Comparison of ENCODE assay signal across 12 cellular contexts in the genomic region with DNA sequence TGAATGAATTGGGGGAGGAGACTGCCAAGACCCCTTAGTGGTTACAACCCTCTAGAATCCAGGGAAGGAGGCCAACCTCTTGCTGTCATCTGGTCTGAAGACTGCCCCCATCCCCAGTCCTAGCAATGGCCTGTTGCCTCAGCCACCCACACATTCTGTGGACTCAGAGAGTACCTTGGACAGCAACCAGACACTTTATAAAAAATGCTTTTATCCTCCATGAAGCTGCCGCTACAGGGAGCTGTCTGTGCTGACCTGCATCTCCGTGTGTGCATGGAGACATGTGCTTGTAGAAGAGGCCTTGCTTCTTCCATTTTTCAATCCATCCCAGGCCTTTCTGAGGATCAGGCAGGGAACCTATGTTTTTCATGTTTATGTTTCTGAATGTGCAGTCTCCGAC. TPM values are rescaled to one million over a fixed set of nuclear protein-coding genes. Genes with fewer than 3 reads are reported as not detected.
DNase-seq lines count a peak whose midpoint lies in the region; ATAC-seq, FAIRE-seq and TF ChIP-seq lines count a peak whose summit lies in the region.
"Had no signal": no experiment of that assay in that cellular context is flagged by ENCODE, and none has a peak within 500 bp of the region (broad histone marks: within the 10 kb centered on the region; RNA-seq: fewer than 3 reads in every experiment).

No MANE protein-coding gene starts in this region.

- H3K4me3 Mint-ChIP-seq in naive thymus-derived CD8-positive, alpha-beta T cell: no peak overlapping the region
- H3K4me3 Mint-ChIP-seq in activated naive CD8-positive, alpha-beta T cell treated with anti-CD3 and anti-CD28 coated beads, Interleukin-2, amount 50 U/mL, for 24 hours: no peak overlapping the region

- ATAC-seq in HepG2 (peak; percentile 68), right lobe of liver (no peak), RWPE2 (ENCODE audit: low read depth) (peak; percentile 56)
- no peak for ATAC-seq in naive thymus-derived CD8-positive, alpha-beta T cell
- no peak for ATAC-seq in activated naive CD8-positive, alpha-beta T cell treated with anti-CD3 and anti-CD28 coated beads, Interleukin-2, amount 50 U/mL, for 24 hours

- H3K27ac Mint-ChIP-seq in naive thymus-derived CD8-positive, alpha-beta T cell: no peak overlapping the region
- no peak overlapping the region for H3K27ac Mint-ChIP-seq in activated naive CD8-positive, alpha-beta T cell treated with anti-CD3 and anti-CD28 coated beads, Interleukin-2, amount 50 U/mL, for 24 hours

- no TSS peak for BruUV-seq in HepG2 (replicated peaks; lab: Mats Ljungman, UMichigan)

- H3K9ac ChIP-seq in HepG2 (ENCODE audit: insufficient read depth, low read depth, low read length): no peak overlapping the region
- H3K9ac ChIP-seq: BLaER1 had no signal

- H3K4me2 ChIP-seq in HepG2 (ENCODE audit: low read depth, low read length): no peak overlapping the region
- H3K4me2 ChIP-seq: BLaER1 had no signal

- POLR2A ChIA-PET in HepG2 (lab: Yijun Ruan, JAX): no interaction called here
- POLR2A ChIA-PET in naive thymus-derived CD8-positive, alpha-beta T cell (lab: Charles Lee): no interaction called here

- no peaks in the 10 kb centered on the region for H3K79me2 ChIP-seq in HepG2 (ENCODE audit: insufficient read depth, low read length)

- no peak for TF ChIP-seq POLR2A in HepG2 (IDR thresholded peaks at IDR 0.05; ENCODE audit: insufficient read depth in 1 of 2, low read depth in 2 of 2, low read length in 2 of 2)
- TF ChIP-seq POLR2A in right lobe of liver (IDR thresholded peaks at IDR 0.05): no peak

- no peak overlapping the region for H3K4me3 ChIP-seq in HepG2 (replicated peaks in 1 of 3; ENCODE audit: insufficient read depth in 1 of 3, low read depth in 2 of 3, low read length in 3 of 3)
- H3K4me3 ChIP-seq in right lobe of liver: no peak overlapping the region
- H3K4me3 ChIP-seq in RWPE2 (ENCODE audit: severe bottlenecking): no peak overlapping the region
- H3K4me3 ChIP-seq in fibroblast of mammary gland (ENCODE audit: control insufficient read depth, low read depth, low read length): no peak overlapping the region
- H3K4me3 ChIP-seq: BLaER1, lung had no signal

- H3K27me3 Mint-ChIP-seq in naive thymus-derived CD8-positive, alpha-beta T cell: peaks cover 16 to 58% (median 48%) of the 10 kb centered on the region in 5 donors
- H3K27me3 Mint-ChIP-seq in activated naive CD8-positive, alpha-beta T cell treated with anti-CD3 and anti-CD28 coated beads, Interleukin-2, amount 50 U/mL, for 24 hours: peaks cover 24% of the 10 kb centered on the region

- no peaks in the 10 kb centered on the region; the same call in 1 of the 2 replicates for H4K20me1 ChIP-seq in HepG2 (ENCODE audit: insufficient read depth, low read length)

- H3K36me3 Mint-ChIP-seq in naive thymus-derived CD8-positive, alpha-beta T cell: no peaks in the 10 kb centered on the region
- no peaks in the 10 kb centered on the region for H3K36me3 Mint-ChIP-seq in activated naive CD8-positive, alpha-beta T cell treated with anti-CD3 and anti-CD28 coated beads, Interleukin-2, amount 50 U/mL, for 24 hours (ENCODE audit: low read depth)

- H3K4me1 ChIP-seq in HepG2 (ENCODE audit: insufficient read depth, low read length): no peaks in the 10 kb centered on the region
- H3K4me1 ChIP-seq in right lobe of liver: no peaks in the 10 kb centered on the region
- no peaks in the 10 kb centered on the region for H3K4me1 ChIP-seq in RWPE2 (ENCODE audit: insufficient read depth, poor library complexity, severe bottlenecking)
- H3K4me1 ChIP-seq: BLaER1 had no signal

- intact Hi-C loops in HepG2 (cut with micrococcal nuclease; ENCODE audit: unreplicated experiment) (no loop called here), right lobe of liver (cut with DNase I) (no loop called here)

- no peaks in the 10 kb centered on the region for H3K9me3 Mint-ChIP-seq in naive thymus-derived CD8-positive, alpha-beta T cell
- no peaks in the 10 kb centered on the region for H3K9me3 Mint-ChIP-seq in activated naive CD8-positive, alpha-beta T cell treated with anti-CD3 and anti-CD28 coated beads, Interleukin-2, amount 50 U/mL, for 24 hours

- no peaks in the 10 kb centered on the region for H3K9me3 ChIP-seq in HepG2 (ENCODE audit: low read length)
- H3K9me3 ChIP-seq in right lobe of liver: no peaks in the 10 kb centered on the region
- no peaks in the 10 kb centered on the region for H3K9me3 ChIP-seq in RWPE2 (ENCODE audit: severe bottlenecking)
- H3K9me3 ChIP-seq: BLaER1 had no signal

- no peak overlapping the region for H2AFZ ChIP-seq in HepG2 (ENCODE audit: low read length)

- no peak for TF ChIP-seq EP300 in HepG2 (IDR thresholded peaks at IDR 0.05; ENCODE audit: low read depth in 2 of 2, low read length in 2 of 2)
- no peak for TF ChIP-seq EP300 in HepG2 (CRISPR knock-in tag; IDR thresholded peaks at IDR 0.05; ENCODE audit: borderline replicate concordance)

- no peaks in the 10 kb centered on the region for H3K36me3 ChIP-seq in HepG2 (replicated peaks in 1 of 2; ENCODE audit: control insufficient read depth in 1 of 2, insufficient read depth in 2 of 2, low read length in 2 of 2)
- H3K36me3 ChIP-seq in right lobe of liver: no peaks in the 10 kb centered on the region
- no peaks in the 10 kb centered on the region for H3K36me3 ChIP-seq in RWPE2 (ENCODE audit: low read depth)
- H3K36me3 ChIP-seq: BLaER1 had no signal

- H3K27me3 ChIP-seq in HepG2 (ENCODE audit: control insufficient read depth in 1 of 2, insufficient read depth in 2 of 2, low read length in 2 of 2) (peaks cover 10 to 65% of the 10 kb centered on the region in 2 experiments; a peak in 3 of 5 replicates), right lobe of liver (no peaks in the 10 kb centered on the region), RWPE2 (ENCODE audit: insufficient read depth, poor library complexity, severe bottlenecking) (peaks cover 34% of the 10 kb centered on the region)

- DNase-seq in HepG2 (ENCODE audit: low spot score) (peak; percentile 51), right lobe of liver (no peak), RWPE2 (ENCODE audit: low spot score) (no peak), fibroblast of mammary gland (ENCODE audit: low read depth) (peak; percentile 34), urothelium cell line (ENCODE audit: low spot score) (peak; percentile 80)
- DNase-seq in naive thymus-derived CD8-positive, alpha-beta T cell: no peak
- DNase-seq in NK-92 treated with Interleukin-12 subunit alpha and Interleukin-12 subunit beta, amount 100 ng/mL, for 24 hours (lab: John Stamatoyannopoulos, UW): no peak
- DNase-seq in activated naive CD8-positive, alpha-beta T cell treated with anti-CD3 and anti-CD28 coated beads, Interleukin-2, amount 50 U/mL, for 24 hours: no peak
- DNase-seq: activated CD4-positive, alpha-beta T cell treated with anti-CD3 and anti-CD28 coated beads for 48 hours; NCI-H345 had no signal

- CTCF ChIA-PET in HepG2 (lab: Yijun Ruan, JAX; ENCODE audit: low intra/inter-chr PET ratio, low total read pairs): no interaction called here

- H3K4me1 Mint-ChIP-seq in naive thymus-derived CD8-positive, alpha-beta T cell: no peaks in the 10 kb centered on the region
- no peaks in the 10 kb centered on the region for H3K4me1 Mint-ChIP-seq in activated naive CD8-positive, alpha-beta T cell treated with anti-CD3 and anti-CD28 coated beads, Interleukin-2, amount 50 U/mL, for 24 hours

- TF ChIP-seq CTCF in HepG2 (CRISPR knock-in tag; IDR thresholded peaks at IDR 0.05): no peak
- TF ChIP-seq CTCF in right lobe of liver (IDR thresholded peaks at IDR 0.05): no peak
- TF ChIP-seq CTCF in RWPE2 (IDR thresholded peaks at IDR 0.05; ENCODE audit: poor library complexity, severe bottlenecking): no peak
- TF ChIP-seq CTCF in fibroblast of mammary gland (conservative IDR thresholded peaks at IDR 0.05; ENCODE audit: control insufficient read depth, insufficient read depth, low read depth, low read length): no peak

- no peak for FAIRE-seq in HepG2 (lab: Jason Lieb, UNC)
- peak; percentile 71 for FAIRE-seq in urothelium cell line (lab: Jason Lieb, UNC)

- in situ Hi-C loops in HepG2 (cut with HindIII; ENCODE audit: extremely low pct_ligation_motif_present, low pct_unique_long_range_greater_than_20kb): no loop called here

- WGBS in HepG2 (ENCODE audit: low lambda C conversion rate): 14% methylated on average over 3 of the region's 3 CpGs
- WGBS in right lobe of liver (ENCODE audit: insufficient coverage, low coverage, low lambda C conversion rate, missing lambda C conversion rate): 27% methylated on average over 3 of the region's 3 CpGs

- TF ChIP-seq RAD21 in HepG2 (CRISPR knock-in tag; IDR thresholded peaks at IDR 0.05): no peak

- H3K27ac ChIP-seq in HepG2 (ENCODE audit: extremely low read length, insufficient read depth, low read length): no peak overlapping the region
- H3K27ac ChIP-seq in right lobe of liver: no peak overlapping the region
- H3K27ac ChIP-seq in RWPE2 (ENCODE audit: poor library complexity, severe bottlenecking): no peak overlapping the region
- H3K27ac ChIP-seq: BLaER1 had no signal

TF ChIP-seq in HepG2, 621 proteins besides CTCF, POLR2A, EP300 and RAD21 (continues in another document):
- no peak for TF ChIP-seq ZC3H13 (CRISPR knock-in tag; IDR thresholded peaks at IDR 0.05)

RNA-seq across cellular contexts. Expression of gene CDH22, which starts 15.2 kb away (rescaled TPM):
- total RNA-seq in HepG2 (2016; rRNA removed; fragmentation: Illumina TruSeq; extraction: Trizol): not detected in 2 replicates
- total RNA-seq in HepG2 (2016; cell fraction: cytosol; rRNA removed; fragmentation: Illumina TruSeq; extraction: Trizol; ENCODE audit: low read depth): not detected in 2 replicates
- not detected in 2 replicates for total RNA-seq in HepG2 (2016; cell fraction: insoluble cytoplasmic fraction; rRNA removed; fragmentation: Illumina TruSeq; extraction: Trizol)
- not detected in 2 replicates for total RNA-seq in HepG2 (2016; cell fraction: membrane; rRNA removed; fragmentation: Illumina TruSeq; extraction: Trizol)
- total RNA-seq in HepG2 (2016; cell fraction: nucleus; rRNA removed; fragmentation: Illumina TruSeq; extraction: Trizol): not detected in 2 replicates
- not detected in 2 replicates for polyA plus RNA-seq in HepG2 (2011; rRNA removed)
- polyA plus RNA-seq in HepG2 (2011; cell fraction: cytosol; rRNA removed): not detected in 2 replicates
- 0.10 TPM in 1 of 2 replicates, not detected in the other for polyA plus RNA-seq in HepG2 (2011; cell fraction: nucleus; rRNA removed)
- not detected in 2 replicates for polyA plus RNA-seq in HepG2 (2012)
- not detected in 2 replicates for polyA plus RNA-seq in HepG2 (2016; cell fraction: cytosol; fragmentation: Illumina TruSeq; extraction: Trizol; ENCODE audit: low read depth)
- not detected in 2 replicates for polyA plus RNA-seq in HepG2 (2016; cell fraction: insoluble cytoplasmic fraction; fragmentation: Illumina TruSeq; extraction: Trizol; ENCODE audit: low read depth)
- not detected in 2 replicates for polyA plus RNA-seq in HepG2 (2016; cell fraction: membrane; fragmentation: Illumina TruSeq; extraction: Trizol; ENCODE audit: low read depth)
- not detected in 2 replicates for polyA plus RNA-seq in HepG2 (2016; cell fraction: nucleus; fragmentation: Illumina TruSeq; extraction: Trizol; ENCODE audit: insufficient read depth, low read depth)
- polyA minus RNA-seq in HepG2 (2011; rRNA and poly(A)+ RNA removed; ENCODE audit: low replicate concordance): 0.04 TPM in 1 of 2 replicates, not detected in the other
- polyA minus RNA-seq in HepG2 (2011; cell fraction: cytosol; rRNA and poly(A)+ RNA removed): not detected in 2 replicates
- polyA minus RNA-seq in HepG2 (2011; cell fraction: nucleus; rRNA and poly(A)+ RNA removed): not detected in 2 replicates
- total RNA-seq in right lobe of liver: not detected
- total RNA-seq in naive thymus-derived CD8-positive, alpha-beta T cell: not detected
- polyA plus RNA-seq in naive thymus-derived CD8-positive, alpha-beta T cell: not detected

Comparison
In these comparisons a context has a peak if more than half of its experiments do, and no peak if none do; other contexts are left out.
1. ATAC-seq: peak in HepG2 (single experiment) and RWPE2 (single experiment); none in right lobe of liver (0 of 4), naive thymus-derived CD8-positive, alpha-beta T cell (0 of 2) and activated naive CD8-positive, alpha-beta T cell treated with anti-CD3 and anti-CD28 coated beads, Interleukin-2, amount 50 U/mL, for 24 hours (single experiment).
2. DNase-seq: peak in HepG2 (single experiment), fibroblast of mammary gland (single experiment) and urothelium cell line (single experiment); none in right lobe of liver (0 of 3), RWPE2 (single experiment), naive thymus-derived CD8-positive, alpha-beta T cell (0 of 10), NK-92 treated with Interleukin-12 subunit alpha and Interleukin-12 subunit beta, amount 100 ng/mL, for 24 hours (single experiment) and activated naive CD8-positive, alpha-beta T cell treated with anti-CD3 and anti-CD28 coated beads, Interleukin-2, amount 50 U/mL, for 24 hours (single experiment).